31 cellular contexts compared by ENCODE assay signal in genomic region chr9:81227507-81228245, GRCh38.
"Had no signal": no experiment of that assay in that cellular context is flagged by ENCODE, and none has a peak within 500 bp of the region (broad histone marks: within the 10 kb centered on the region; RNA-seq: fewer than 3 reads in every experiment).

No MANE protein-coding gene starts in this region.

- H3K4me1 ChIP-seq: esophagus squamous epithelium, left ventricle myocardium inferior, thyroid gland, upper lobe of left lung had no signal

- H3K27ac Mint-ChIP-seq: activated naive CD8-positive, alpha-beta T cell; activated T-cell treated with anti-CD3 and anti-CD28 coated beads, Interleukin-2, amount 50 U/mL, for 72 hours; dendritic cell treated with granulocyte-macrophage colony-stimulating factor and Interleukin-4, amounts not matched to agents 40 ng/mL and 50 ng/mL, for 4 days; natural killer cell treated with Interleukin-12 subunit alpha and Interleukin-12 subunit beta and Interleukin-15 and Interleukin-18, amount 100 ng/mL, for 72 hours; stimulated activated naive B cell treated with anti-CD40 and anti-IgM and Interleukin-4, amounts not matched to agents 10 μg/mL and 1 μg/mL and 100 μg/mL, for 72 hours; T-helper 2 cell treated with Interferon-gamma antibody and Interleukin-4, amounts not matched to agents 5 μg/mL and 100 μg/mL, for 36 hours had no signal

- H3K27ac ChIP-seq: epithelial cell of prostate, esophagus squamous epithelium, left ventricle myocardium inferior, neutrophil, sigmoid colon, stomach, thyroid gland, upper lobe of left lung, vagina, VCaP had no signal

- H3K27me3 Mint-ChIP-seq: activated naive CD8-positive, alpha-beta T cell; central memory CD8-positive, alpha-beta T cell; dendritic cell treated with granulocyte-macrophage colony-stimulating factor and Interleukin-4, amounts not matched to agents 40 ng/mL and 50 ng/mL, for 4 days; natural killer cell treated with Interleukin-12 subunit alpha and Interleukin-12 subunit beta and Interleukin-15 and Interleukin-18, amount 100 ng/mL, for 72 hours; stimulated activated naive B cell treated with anti-CD40 and anti-IgM and Interleukin-4, amounts not matched to agents 10 μg/mL and 1 μg/mL and 100 μg/mL, for 72 hours had no signal

- H3K27me3 ChIP-seq: esophagus squamous epithelium, neutrophil, sigmoid colon, stomach, thyroid gland, upper lobe of left lung, vagina had no signal

- H3K36me3 ChIP-seq: esophagus squamous epithelium, left ventricle myocardium inferior, neutrophil, sigmoid colon, stomach, thyroid gland, upper lobe of left lung, vagina had no signal

- H3K4me1 Mint-ChIP-seq: central memory CD8-positive, alpha-beta T cell had no signal

- H3K9me3 Mint-ChIP-seq: dendritic cell treated with granulocyte-macrophage colony-stimulating factor and Interleukin-4, amounts not matched to agents 40 ng/mL and 50 ng/mL, for 4 days; stimulated activated naive B cell treated with anti-CD40 and anti-IgM and Interleukin-4, amounts not matched to agents 10 μg/mL and 1 μg/mL and 100 μg/mL, for 72 hours had no signal

- ATAC-seq: activated T-cell treated with anti-CD3 and anti-CD28 coated beads, Interleukin-2, amount 50 U/mL, for 72 hours; mucosa of descending colon; natural killer cell treated with Interleukin-12 subunit alpha and Interleukin-12 subunit beta and Interleukin-15 and Interleukin-18, amount 100 ng/mL, for 72 hours; stimulated activated naive B cell treated with anti-CD40 and anti-IgM and Interleukin-4, amounts not matched to agents 10 μg/mL and 1 μg/mL and 100 μg/mL, for 72 hours had no signal

- H3K4me3 ChIP-seq: esophagus squamous epithelium, left ventricle myocardium inferior, lung, mucosa of descending colon, sigmoid colon, stomach, thyroid gland, upper lobe of left lung, vagina had no signal

- H3K36me3 Mint-ChIP-seq: activated naive CD8-positive, alpha-beta T cell; natural killer cell treated with Interleukin-12 subunit alpha and Interleukin-12 subunit beta and Interleukin-15 and Interleukin-18, amount 100 ng/mL, for 72 hours; stimulated activated naive B cell treated with anti-CD40 and anti-IgM and Interleukin-4, amounts not matched to agents 10 μg/mL and 1 μg/mL and 100 μg/mL, for 72 hours had no signal

- DNase-seq: activated CD4-positive, alpha-beta T cell treated with anti-CD3 and anti-CD28 coated beads for 4 hours; activated CD4-positive, alpha-beta T cell treated with anti-CD3 and anti-CD28 coated beads, Interleukin-2, amount 50 U/mL, for 4 hours; activated naive CD4-positive, alpha-beta T cell; activated T-cell treated with anti-CD3 and anti-CD28 coated beads for 4 hours; activated T-cell treated with anti-CD3 and anti-CD28 coated beads, Interleukin-2, amount 50 U/mL, for 72 hours; anterior cingulate cortex; effector CD4-positive, alpha-beta T cell; esophagus squamous epithelium; foreskin melanocyte; kidney glomerular epithelial cell; left ventricle myocardium inferior; mucosa of descending colon; sigmoid colon; small intestine; stimulated activated CD4-positive, alpha-beta T cell treated with anti-CD3 and anti-CD28 coated beads, Interleukin-1b, Interleukin-23, amount 100 ng/mL, for 48 hours; stimulated activated CD4-positive, alpha-beta T cell treated with anti-CD3 and anti-CD28 coated beads, Interleukin-4, amount 100 ng/mL, for 4 hours; stimulated activated CD8-positive, alpha-beta memory T cell treated with anti-CD3 and anti-CD28 coated beads, Interleukin-4, amount 100 ng/mL, for 48 hours; stimulated activated naive B cell treated with anti-CD40 and anti-IgM and Interleukin-4, amounts not matched to agents 10 μg/mL and 1 μg/mL and 100 μg/mL, for 72 hours; stomach; thyroid gland; upper lobe of left lung had no signal

- H3K9me3 ChIP-seq: esophagus squamous epithelium, left ventricle myocardium inferior, mucosa of descending colon, neutrophil, sigmoid colon, stomach, thyroid gland, upper lobe of left lung, vagina had no signal

- H3K4me3 Mint-ChIP-seq: activated naive CD8-positive, alpha-beta T cell; activated T-cell treated with anti-CD3 and anti-CD28 coated beads, Interleukin-2, amount 50 U/mL, for 72 hours; central memory CD8-positive, alpha-beta T cell; dendritic cell treated with granulocyte-macrophage colony-stimulating factor and Interleukin-4, amounts not matched to agents 40 ng/mL and 50 ng/mL, for 4 days; natural killer cell treated with Interleukin-12 subunit alpha and Interleukin-12 subunit beta and Interleukin-15 and Interleukin-18, amount 100 ng/mL, for 72 hours; stimulated activated naive B cell treated with anti-CD40 and anti-IgM and Interleukin-4, amounts not matched to agents 10 μg/mL and 1 μg/mL and 100 μg/mL, for 72 hours; T-helper 2 cell treated with Interferon-gamma antibody and Interleukin-4, amounts not matched to agents 5 μg/mL and 100 μg/mL, for 36 hours had no signal
